In genomic region chr18:3397786-3398185, GRCh38 we compare ENCODE assay signal across 24 cellular contexts. TPM values are rescaled to one million over a fixed set of nuclear protein-coding genes. Genes with fewer than 3 reads are reported as not detected.
A peak's percentile ranks its signal among the peaks of the same experiment; 100 is the strongest.
DNase-seq lines count a peak whose midpoint lies in the region; ATAC-seq, FAIRE-seq and TF ChIP-seq lines count a peak whose summit lies in the region.
"Had no signal": no experiment of that assay in that cellular context is flagged by ENCODE, and none has a peak within 500 bp of the region (broad histone marks: within the 10 kb centered on the region; RNA-seq: fewer than 3 reads in every experiment).

No MANE protein-coding gene starts in this region.

- H3K4me3 Mint-ChIP-seq in Calu3 (ENCODE audit: low read depth, unreplicated experiment) (no peak overlapping the region), progenitor cell of endocrine pancreas (ENCODE audit: low read depth) (no peak overlapping the region)
- H3K4me3 Mint-ChIP-seq: CD8-positive, alpha-beta memory T cell had no signal

- TF ChIP-seq POLR2A in gastrocnemius medialis (IDR thresholded peaks at IDR 0.05): no peak

- H3K9me3 Mint-ChIP-seq in Calu3 (ENCODE audit: low read depth, unreplicated experiment): peaks cover 3% of the 10 kb centered on the region
- H3K9me3 Mint-ChIP-seq in progenitor cell of endocrine pancreas (ENCODE audit: low read depth): peaks cover 10% of the 10 kb centered on the region

- no peak overlapping the region for H3K9ac ChIP-seq in mammary epithelial cell (ENCODE audit: insufficient read depth, low read length)
- H3K9ac ChIP-seq: BLaER1 treated with 17β-estradiol and CSF1 and Interleukin-3, amounts not matched to agents 10 nM and 100 nM had no signal

- H3K27ac Mint-ChIP-seq in Calu3 (ENCODE audit: unreplicated experiment) (peak overlapping the region; percentile 79), progenitor cell of endocrine pancreas (peak overlapping the region; percentile 45)
- H3K27ac Mint-ChIP-seq: CD8-positive, alpha-beta memory T cell had no signal

- intact Hi-C loops in Calu3 (cut with micrococcal nuclease; ENCODE audit: unreplicated experiment): no loop called here
- intact Hi-C loops in mammary epithelial cell (cut with micrococcal nuclease): no loop called here
- intact Hi-C loops in gastrocnemius medialis (cut with DNase I; ENCODE audit: low total_unique reads): no loop called here

- H3K4me2 ChIP-seq in mammary epithelial cell (ENCODE audit: insufficient read depth, low read depth, low read length): peak overlapping the region; percentile 26
- H3K4me2 ChIP-seq: A549; BLaER1 treated with 17β-estradiol and CSF1 and Interleukin-3, amounts not matched to agents 10 nM and 100 nM had no signal

- TF ChIP-seq CTCF in Calu3 (IDR thresholded peaks at IDR 0.05; ENCODE audit: unreplicated experiment) (no peak), mammary epithelial cell (conservative IDR thresholded peaks at IDR 0.05 in 1 of 2, IDR thresholded peaks at IDR 0.05 in 1 of 2; ENCODE audit: extremely low read depth in 1 of 2, insufficient read depth in 1 of 2, low read depth in 1 of 2, low read length in 2 of 2) (no peak), progenitor cell of endocrine pancreas (IDR thresholded peaks at IDR 0.05; ENCODE audit: unreplicated experiment) (no peak), gastrocnemius medialis (IDR thresholded peaks at IDR 0.05 in 4 of 5, conservative IDR thresholded peaks at IDR 0.05 in 1 of 5) (no peak)

- dilution Hi-C loops in mammary epithelial cell (cut with HindIII; ENCODE audit: low sequenced_read_pairs): no loop called here

- H3K27ac ChIP-seq in mammary epithelial cell (ENCODE audit: insufficient read depth, low read depth, low read length) (no peak overlapping the region), gastrocnemius medialis (no peak overlapping the region), small intestine (ENCODE audit: low read depth in 1 of 2, low read length in 1 of 2) (no peak overlapping the region)
- H3K27ac ChIP-seq: A549; BLaER1 treated with 17β-estradiol and CSF1 and Interleukin-3, amounts not matched to agents 10 nM and 100 nM; HL-60; Peyer's patch had no signal

- H3K9me3 ChIP-seq in mammary epithelial cell (replicated peaks; ENCODE audit: insufficient read depth, low read length): peaks cover 2% of the 10 kb centered on the region
- no peaks in the 10 kb centered on the region for H3K9me3 ChIP-seq in gastrocnemius medialis
- no peaks in the 10 kb centered on the region for H3K9me3 ChIP-seq in small intestine (ENCODE audit: control insufficient read depth, low read depth)
- H3K9me3 ChIP-seq: Peyer's patch had no signal

- H3K79me2 ChIP-seq in mammary epithelial cell (ENCODE audit: insufficient read depth, low read length): no peaks in the 10 kb centered on the region

- ATAC-seq in HG03520 (IDR thresholded peaks at IDR 0.05; ENCODE audit: unreplicated experiment) (no peak), gastrocnemius medialis (no peak)
- ATAC-seq: A549, Right ventricle myocardium inferior had no signal

- H3K36me3 Mint-ChIP-seq in Calu3 (ENCODE audit: insufficient read depth, unreplicated experiment): peaks cover 7% of the 10 kb centered on the region
- no peaks in the 10 kb centered on the region for H3K36me3 Mint-ChIP-seq in progenitor cell of endocrine pancreas (ENCODE audit: insufficient read depth)

- H3K4me1 ChIP-seq in mammary epithelial cell (ENCODE audit: insufficient read depth, low read length): peaks cover 15% of the 10 kb centered on the region
- no peaks in the 10 kb centered on the region for H3K4me1 ChIP-seq in gastrocnemius medialis
- H3K4me1 ChIP-seq in small intestine (ENCODE audit: control insufficient read depth in 2 of 2, insufficient read depth in 1 of 2, low read depth in 1 of 2, low read length in 1 of 2): no peaks in the 10 kb centered on the region
- H3K4me1 ChIP-seq: Peyer's patch had no signal

- no peak overlapping the region for H3K4me3 ChIP-seq in mammary epithelial cell (replicated peaks in 1 of 3; ENCODE audit: insufficient read depth in 1 of 3, low read depth in 2 of 3, low read length in 3 of 3)
- H3K4me3 ChIP-seq in gastrocnemius medialis: no peak overlapping the region
- H3K4me3 ChIP-seq in small intestine (ENCODE audit: low read depth in 1 of 2, low read length in 2 of 2): no peak overlapping the region
- H3K4me3 ChIP-seq: A549; BLaER1 treated with 17β-estradiol and CSF1 and Interleukin-3, amounts not matched to agents 10 nM and 100 nM; MG63; Peyer's patch had no signal

- peak overlapping the region; percentile 85 for H2AFZ ChIP-seq in mammary epithelial cell (ENCODE audit: low read depth, low read length)

- H3K4me1 Mint-ChIP-seq in Calu3 (ENCODE audit: low read depth, unreplicated experiment): peaks cover 22% of the 10 kb centered on the region
- peaks cover 17% of the 10 kb centered on the region for H3K4me1 Mint-ChIP-seq in progenitor cell of endocrine pancreas (ENCODE audit: low read depth)

- no peak for DNase-seq in Calu3
- DNase-seq in NCI-H82 (lab: John Stamatoyannopoulos, UW): peak; percentile 96
- DNase-seq in mammary epithelial cell: no peak
- DNase-seq in progenitor cell of endocrine pancreas (ENCODE audit: low spot score, unreplicated experiment): no peak
- DNase-seq in NCI-H2107 (lab: John Stamatoyannopoulos, UW): no peak
- no peak for DNase-seq in gastrocnemius medialis
- no peak for DNase-seq in small intestine
- DNase-seq: CD8-positive, alpha-beta memory T cell; DND-41; H7; IMR-90; MG63; NCI-H1092 treated with DMSO at 0.1 percent for 48 hours; NCI-H146; NCI-H2029 treated with DMSO at 0.1 percent for 48 hours; NCI-H446 treated with DMSO at 0.1 percent for 48 hours; NCI-H774; Peyer's patch had no signal

- in situ Hi-C loops in mammary epithelial cell (cut with MboI; ENCODE audit: low sequenced_read_pairs in 2 of 2) (no loop called here), gastrocnemius medialis (cut with MboI; ENCODE audit: low sequenced_read_pairs in 4 of 4) (no loop called here)

- BruUV-seq in Calu3 (replicated peaks; lab: Mats Ljungman, UMichigan) (no TSS peak), mammary epithelial cell (replicated peaks; lab: Mats Ljungman, UMichigan) (no TSS peak)

- H3K36me3 ChIP-seq in mammary epithelial cell (ENCODE audit: insufficient read depth, low read length): no peaks in the 10 kb centered on the region
- H3K36me3 ChIP-seq in gastrocnemius medialis: no peaks in the 10 kb centered on the region
- H3K36me3 ChIP-seq in small intestine (ENCODE audit: control insufficient read depth in 2 of 2, insufficient read depth in 2 of 2, low read length in 2 of 2): no peaks in the 10 kb centered on the region
- H3K36me3 ChIP-seq: BLaER1 treated with 17β-estradiol and CSF1 and Interleukin-3, amounts not matched to agents 10 nM and 100 nM; MG63; Peyer's patch had no signal

- H3K27me3 Mint-ChIP-seq in Calu3 (ENCODE audit: unreplicated experiment): no peaks in the 10 kb centered on the region
- peaks cover 4% of the 10 kb centered on the region for H3K27me3 Mint-ChIP-seq in progenitor cell of endocrine pancreas

- no peaks in the 10 kb centered on the region for H3K27me3 ChIP-seq in mammary epithelial cell (ENCODE audit: insufficient read depth, low read length)
- H3K27me3 ChIP-seq in gastrocnemius medialis: no peaks in the 10 kb centered on the region
- no peaks in the 10 kb centered on the region for H3K27me3 ChIP-seq in small intestine (ENCODE audit: control insufficient read depth in 2 of 2, insufficient read depth in 2 of 2, low read length in 2 of 2)
- H3K27me3 ChIP-seq: BLaER1 treated with 17β-estradiol and CSF1 and Interleukin-3, amounts not matched to agents 10 nM and 100 nM; MG63; Peyer's patch had no signal

- 95% methylated on average over 2 of the region's 2 CpGs for WGBS in mammary epithelial cell (ENCODE audit: low coverage, missing lambda C conversion rate)
- 45 to 94% (median 62%) methylated on average over 2 of the region's 2 CpGs for WGBS in small intestine, 3 donors

- CTCF ChIA-PET in Calu3 (lab: Charles Lee) (interaction anchor here (0.5 to 1.0 kb wide), 5 partner anchors 11 to 46 kb away, joined by 3 to 8 read pairs (median 4); no protein-coding TSS in a partner anchor), mammary epithelial cell (lab: Charles Lee; ENCODE audit: low non-redundant PET) (interaction anchor here (0.6 kb wide), 1 partner anchor 447 kb away, joined by 5 read pairs; no protein-coding TSS in a partner anchor)

- H4K20me1 ChIP-seq in mammary epithelial cell (ENCODE audit: insufficient read depth, low read length): no peaks in the 10 kb centered on the region
- H4K20me1 ChIP-seq: BLaER1 treated with 17β-estradiol and CSF1 and Interleukin-3, amounts not matched to agents 10 nM and 100 nM had no signal

- FAIRE-seq in small intestine (lab: Jason Lieb, UNC): no peak
- FAIRE-seq: A549, HTR-8/SVneo had no signal

RNA-seq across cellular contexts. Expression of gene TGIF1, which starts 52.2 kb away (rescaled TPM):
- total RNA-seq in Calu3 (2022) (129 and 139 TPM in 2 replicates), mammary epithelial cell (100 to 1,000 TPM; 153 to 189 TPM), progenitor cell of endocrine pancreas (111 and 112 TPM in 2 replicates), gastrocnemius medialis (10 to 100 TPM; 33.8 to 90.8 (median 47.0) TPM)
- polyA plus RNA-seq in mammary epithelial cell (150 TPM), small intestine (10 to 100 TPM; 20.0 to 47.9 (median 22.6) TPM)
- polyA minus RNA-seq in mammary epithelial cell: 58.8 TPM
